15 cellular contexts compared by ENCODE assay signal in genomic region chr12:124296295-124296915, GRCh38. TPM values are rescaled to one million over a fixed set of nuclear protein-coding genes. Genes with fewer than 3 reads are reported as not detected.
DNase-seq lines count a peak whose midpoint lies in the region; ATAC-seq and TF ChIP-seq lines count a peak whose summit lies in the region.
"Had no signal": no experiment of that assay in that cellular context is flagged by ENCODE, and none has a peak within 500 bp of the region (broad histone marks: within the 10 kb centered on the region; RNA-seq: fewer than 3 reads in every experiment).

No MANE protein-coding gene starts in this region.

- no peaks in the 10 kb centered on the region for H3K27me3 ChIP-seq in hepatocyte

- H2AFZ ChIP-seq in hepatocyte: no peak overlapping the region

- TF ChIP-seq CTCF in hepatocyte (IDR thresholded peaks at IDR 0.05; ENCODE audit: poor library complexity): no peak

- peak overlapping the region; percentile 87 for H3K27ac ChIP-seq in hepatocyte

- H3K4me1 Mint-ChIP-seq in T-helper 17 cell: no peaks in the 10 kb centered on the region
- H3K4me1 Mint-ChIP-seq in activated CD4-positive, alpha-beta memory T cell treated with anti-CD3 and anti-CD28 coated beads, Interleukin-2, amount 10 ng/mL, durations not matched to agents 7 days and 5 days: no peaks in the 10 kb centered on the region
- H3K4me1 Mint-ChIP-seq: activated naive CD4-positive, alpha-beta T cell treated with anti-CD3 and anti-CD28 coated beads, Interleukin-2, amount 50 U/mL, for 24 hours had no signal

- no peaks in the 10 kb centered on the region for H3K9me3 ChIP-seq in ES-I3 (ENCODE audit: control insufficient read depth, insufficient read depth, low read length)
- no peaks in the 10 kb centered on the region for H3K9me3 ChIP-seq in T-helper 17 cell (ENCODE audit: control insufficient read depth, low read length, poor library complexity, severe bottlenecking)
- no peaks in the 10 kb centered on the region for H3K9me3 ChIP-seq in hepatocyte (ENCODE audit: low read depth)

- H3K79me2 ChIP-seq in hepatocyte: peaks cover 52% of the 10 kb centered on the region

- no peaks in the 10 kb centered on the region for H3K9me2 ChIP-seq in hepatocyte (replicated peaks; ENCODE audit: insufficient read depth)

- ATAC-seq in T-helper 17 cell (no peak), GM21576 (IDR thresholded peaks at IDR 0.05; ENCODE audit: unreplicated experiment) (no peak)
- ATAC-seq: PC-3 had no signal

- peaks cover 3% of the 10 kb centered on the region for H3K36me3 Mint-ChIP-seq in T-helper 17 cell (ENCODE audit: low read depth)
- no peaks in the 10 kb centered on the region for H3K36me3 Mint-ChIP-seq in activated CD4-positive, alpha-beta memory T cell treated with anti-CD3 and anti-CD28 coated beads, Interleukin-2, amount 10 ng/mL, durations not matched to agents 7 days and 5 days (ENCODE audit: low read depth)
- H3K36me3 Mint-ChIP-seq: activated naive CD4-positive, alpha-beta T cell treated with anti-CD3 and anti-CD28 coated beads, Interleukin-2, amount 50 U/mL, for 24 hours; CD4-positive, alpha-beta memory T cell had no signal

- H3K4me1 ChIP-seq in ES-I3 (ENCODE audit: insufficient read depth, low read length): peaks cover 7% of the 10 kb centered on the region; the same call in 1 of the 2 replicates
- peaks cover 27% of the 10 kb centered on the region for H3K4me1 ChIP-seq in hepatocyte (ENCODE audit: insufficient read depth)

- intact Hi-C loops in posterior vena cava (cut with DNase I): no loop called here

- peak overlapping the region; percentile 86 for H3K4me2 ChIP-seq in hepatocyte

- DNase-seq in T-helper 17 cell (no peak), hepatocyte (ENCODE audit: low spot score) (peak; percentile 76), posterior vena cava (ENCODE audit: low spot score) (peak; percentile 76), COLO829 (ENCODE audit: low spot score) (no peak), HPDE6-E6E7 (ENCODE audit: extremely low spot score) (no peak)
- no peak for DNase-seq in activated CD4-positive, alpha-beta memory T cell treated with anti-CD3 and anti-CD28 coated beads, Interleukin-2, amount 10 ng/mL, durations not matched to agents 7 days and 5 days
- DNase-seq: CD4-positive, alpha-beta memory T cell; effector CD4-positive, alpha-beta T cell; PC-3; stimulated activated CD8-positive, alpha-beta memory T cell treated with anti-CD3 and anti-CD28 coated beads, Interleukin-4, amount 100 ng/mL, for 48 hours; T-helper 9 cell had no signal

- CTCF ChIA-PET in activated CD4-positive, alpha-beta memory T cell treated with anti-CD3 and anti-CD28 coated beads, Interleukin-2, amount 10 ng/mL, durations not matched to agents 7 days and 5 days (lab: Charles Lee): no interaction called here

- H3K27ac Mint-ChIP-seq in T-helper 17 cell: no peak overlapping the region
- no peak overlapping the region for H3K27ac Mint-ChIP-seq in activated CD4-positive, alpha-beta memory T cell treated with anti-CD3 and anti-CD28 coated beads, Interleukin-2, amount 10 ng/mL, durations not matched to agents 7 days and 5 days
- H3K27ac Mint-ChIP-seq: activated naive CD4-positive, alpha-beta T cell treated with anti-CD3 and anti-CD28 coated beads, Interleukin-2, amount 50 U/mL, for 24 hours; CD4-positive, alpha-beta memory T cell had no signal

- H3K9me3 Mint-ChIP-seq in activated CD4-positive, alpha-beta memory T cell treated with anti-CD3 and anti-CD28 coated beads, Interleukin-2, amount 10 ng/mL, durations not matched to agents 7 days and 5 days: no peaks in the 10 kb centered on the region
- H3K9me3 Mint-ChIP-seq: activated naive CD4-positive, alpha-beta T cell treated with anti-CD3 and anti-CD28 coated beads, Interleukin-2, amount 50 U/mL, for 24 hours had no signal

- peaks cover 32% of the 10 kb centered on the region for H4K20me1 ChIP-seq in hepatocyte (ENCODE audit: insufficient read depth, poor library complexity, severe bottlenecking)

- H3K36me3 ChIP-seq in ES-I3 (ENCODE audit: insufficient read depth, low read length) (no peaks in the 10 kb centered on the region), hepatocyte (replicated peaks; ENCODE audit: insufficient read depth, low read depth) (no peaks in the 10 kb centered on the region)

- WGBS in hepatocyte (ENCODE audit: low lambda C conversion rate, missing lambda C conversion rate): 28% methylated on average over 21 of the region's 21 CpGs

- POLR2A ChIA-PET in activated CD4-positive, alpha-beta memory T cell treated with anti-CD3 and anti-CD28 coated beads, Interleukin-2, amount 10 ng/mL, durations not matched to agents 7 days and 5 days (lab: Charles Lee): no interaction called here

- H3K4me3 Mint-ChIP-seq in T-helper 17 cell: peak overlapping the region; percentile 45
- no peak overlapping the region for H3K4me3 Mint-ChIP-seq in activated CD4-positive, alpha-beta memory T cell treated with anti-CD3 and anti-CD28 coated beads, Interleukin-2, amount 10 ng/mL, durations not matched to agents 7 days and 5 days
- H3K4me3 Mint-ChIP-seq: activated naive CD4-positive, alpha-beta T cell treated with anti-CD3 and anti-CD28 coated beads, Interleukin-2, amount 50 U/mL, for 24 hours had no signal

- peak overlapping the region; percentile 17; the same call in 1 of the 2 replicates for H3K9ac ChIP-seq in ES-I3 (ENCODE audit: low read depth, low read length)

- peak overlapping the region; percentile 79 for H3K4me3 ChIP-seq in hepatocyte

- H3K27me3 Mint-ChIP-seq in T-helper 17 cell: peaks cover 69% of the 10 kb centered on the region
- peaks cover 31% of the 10 kb centered on the region for H3K27me3 Mint-ChIP-seq in activated CD4-positive, alpha-beta memory T cell treated with anti-CD3 and anti-CD28 coated beads, Interleukin-2, amount 10 ng/mL, durations not matched to agents 7 days and 5 days

RNA-seq across cellular contexts. Expression of gene RFLNA, which starts 1.5 kb away (rescaled TPM):
- total RNA-seq in T-helper 17 cell (not detected), hepatocyte (57.8 and 62.8 TPM in 2 replicates), posterior vena cava (1 to 10 TPM in 1 of 2 donors, under 1 TPM in 1; 0.97 to 1.2 TPM)
- 54.1 and 67.8 TPM in 2 replicates for polyA plus RNA-seq in hepatocyte
- not detected for total RNA-seq in activated CD4-positive, alpha-beta memory T cell treated with anti-CD3 and anti-CD28 coated beads, Interleukin-2, amount 10 ng/mL, durations not matched to agents 7 days and 5 days
- total RNA-seq: activated CD8-positive, alpha-beta memory T cell treated with anti-CD3 and anti-CD28 coated beads for 36 hours; CD4-positive, alpha-beta memory T cell; PC-3 had no signal
- polyA plus RNA-seq: CD4-positive, alpha-beta memory T cell had no signal

Comparison
In these comparisons a context has a peak if more than half of its experiments do, and no peak if none do; other contexts are left out.
1. DNase-seq: peak in hepatocyte (single experiment) and posterior vena cava (single experiment); none in T-helper 17 cell (0 of 3), COLO829 (single experiment), activated CD4-positive, alpha-beta memory T cell treated with anti-CD3 and anti-CD28 coated beads, Interleukin-2, amount 10 ng/mL, durations not matched to agents 7 days and 5 days (single experiment) and HPDE6-E6E7 (single experiment).
2. RNA of gene RFLNA, which starts 1.5 kb away (total RNA-seq): 57.8 to 62.8 TPM in hepatocyte; 0.97 to 1.2 TPM in posterior vena cava, not detected in T-helper 17 cell and not detected in activated CD4-positive, alpha-beta memory T cell treated with anti-CD3 and anti-CD28 coated beads, Interleukin-2, amount 10 ng/mL, durations not matched to agents 7 days and 5 days; every median in the first group is over 10 times any median in the second.